Comparison of ENCODE assay signal across 1 cellular context in genomic region chr19:23770672-23771250, GRCh38.
TF ChIP-seq lines count a peak whose summit lies in the region.

No MANE protein-coding gene starts in this region.

TF ChIP-seq in K562, 482 proteins besides CTCF, POLR2A, EP300 and RAD21:
- TF ChIP-seq CBFA2T2 (conservative IDR thresholded peaks at IDR 0.05) = peak; percentile 53
- peak; percentile 68 for TF ChIP-seq CBFA2T3 (IDR thresholded peaks at IDR 0.05)
- no peak for TF ChIP-seq CEBPB (tag; IDR thresholded peaks at IDR 0.05)
